ENCODE assay signal across 1 cellular context in the genomic region with DNA sequence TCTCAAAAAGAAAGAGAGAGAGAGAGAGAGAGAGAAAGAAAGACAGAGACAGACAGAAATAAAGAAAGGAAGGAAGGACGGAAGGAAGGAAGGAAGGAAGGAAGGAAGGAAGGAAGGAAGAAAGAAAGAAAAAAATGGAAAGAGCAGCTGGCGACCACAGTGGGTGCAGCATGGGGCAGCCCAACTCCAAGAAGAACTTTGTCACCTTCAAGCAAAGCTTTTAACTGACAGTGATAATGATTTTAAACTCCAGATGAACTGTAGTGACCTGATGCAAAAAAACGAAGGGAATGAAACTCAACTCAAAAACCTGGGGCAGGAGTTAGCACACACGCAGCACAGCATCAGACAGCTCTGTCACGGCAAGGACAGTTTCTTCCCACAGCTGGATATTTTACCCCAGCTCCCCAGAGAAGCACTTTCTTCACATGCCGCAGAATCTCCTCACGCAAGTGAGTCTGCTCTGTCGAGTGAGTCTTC.
TF ChIP-seq lines count a peak whose summit lies in the region.

No MANE protein-coding gene starts in this region.

TF ChIP-seq in IMR-90, 13 proteins besides CTCF, POLR2A, EP300 and RAD21 (continued from another document):
- no peak for TF ChIP-seq NFE2L2 (IDR thresholded peaks at IDR 0.05; ENCODE audit: low read depth, low read length)
